8 cellular contexts compared by ENCODE assay signal in genomic region chr19:13906525-13906904, GRCh38. TPM values are rescaled to one million over a fixed set of nuclear protein-coding genes. Genes with fewer than 3 reads are reported as not detected.
A peak's percentile ranks its signal among the peaks of the same experiment; 100 is the strongest.
DNase-seq lines count a peak whose midpoint lies in the region; ATAC-seq and TF ChIP-seq lines count a peak whose summit lies in the region.

No MANE protein-coding gene starts in this region.

- H3K9me3 ChIP-seq in DOHH2 (ENCODE audit: control insufficient read depth, insufficient read depth, low read length): no peaks in the 10 kb centered on the region
- no peaks in the 10 kb centered on the region for H3K9me3 ChIP-seq in SK-N-SH
- no peaks in the 10 kb centered on the region for H3K9me3 ChIP-seq in ectodermal cell (ENCODE audit: control insufficient read depth, low read length)
- H3K9me3 ChIP-seq in muscle layer of colon (ENCODE audit: low read length): no peaks in the 10 kb centered on the region

- H3K4me3 ChIP-seq in DOHH2 (ENCODE audit: low read length) (peak overlapping the region; percentile 78), SK-N-SH (ENCODE audit: low read depth in 2 of 2, low read length in 1 of 2) (peak overlapping the region; percentile 65 to 79), ectodermal cell (ENCODE audit: insufficient read depth, low read depth, low read length) (peak overlapping the region; percentile 72), muscle layer of colon (ENCODE audit: low read depth in 1 of 2, low read length in 2 of 2) (peak overlapping the region; percentile 80 to 86)

- H3K79me2 ChIP-seq in DOHH2 (ENCODE audit: control insufficient read depth, low read length) (peaks cover 17% of the 10 kb centered on the region), SK-N-SH (ENCODE audit: insufficient read depth) (0 out of 2 replicates have a peak, but pooled peaks cover 10% of the 10 kb centered on the region)

- TF ChIP-seq RAD21 in SK-N-SH (IDR thresholded peaks at IDR 0.05; ENCODE audit: low read length): no peak

- H3K9ac ChIP-seq in SK-N-SH (peak overlapping the region; percentile 75), muscle layer of colon (ENCODE audit: low read length) (peak overlapping the region; percentile 41)

- peak overlapping the region; percentile 91; the same call in 1 of the 2 replicates for H2AFZ ChIP-seq in SK-N-SH (ENCODE audit: low read depth)

- no peaks in the 10 kb centered on the region for H3F3A ChIP-seq in DOHH2 (ENCODE audit: control insufficient read depth, insufficient read depth)
- peaks cover 6% of the 10 kb centered on the region for H3F3A ChIP-seq in SK-N-SH (replicated peaks; ENCODE audit: insufficient read depth)

- no peak for TF ChIP-seq CTCF in DOHH2 (IDR thresholded peaks at IDR 0.05; ENCODE audit: low read depth, low read length, poor library complexity, severe bottlenecking)
- no peak for TF ChIP-seq CTCF in SK-N-SH (IDR thresholded peaks at IDR 0.05)

- POLR2A ChIA-PET in SK-N-SH (lab: Yijun Ruan, JAX): no interaction called here

- ATAC-seq in HG02852 (IDR thresholded peaks at IDR 0.05; ENCODE audit: unreplicated experiment) (peak; percentile 16), HG03378 (IDR thresholded peaks at IDR 0.05; ENCODE audit: unreplicated experiment) (no peak)

- TF ChIP-seq EP300 in SK-N-SH (IDR thresholded peaks at IDR 0.05; ENCODE audit: borderline replicate concordance in 1 of 2, low read depth in 1 of 2, low read length in 1 of 2): no peak

- CTCF ChIA-PET in SK-N-SH (lab: Yijun Ruan, JAX): interaction anchor here (0.9 to 2.3 kb wide), 7 partner anchors 15 to 167 kb away, joined by 3 to 6 read pairs (median 3); partner anchors contain the start of genes IL27RA, MISP3 and PODNL1

- H3K36me3 ChIP-seq in DOHH2 (ENCODE audit: control insufficient read depth, low read length): peaks cover 13% of the 10 kb centered on the region
- H3K36me3 ChIP-seq in SK-N-SH (replicated peaks in 1 of 2; ENCODE audit: control insufficient read depth in 1 of 2, insufficient read depth in 2 of 2, low read length in 1 of 2): peaks cover 0 to 2% of the 10 kb centered on the region in 2 experiments
- no peaks in the 10 kb centered on the region for H3K36me3 ChIP-seq in ectodermal cell (ENCODE audit: control insufficient read depth, insufficient read depth, low read length)
- H3K36me3 ChIP-seq in muscle layer of colon (ENCODE audit: insufficient read depth, low read length): no peaks in the 10 kb centered on the region

- peaks cover 27% of the 10 kb centered on the region for H3K4me1 ChIP-seq in DOHH2 (ENCODE audit: control insufficient read depth, low read length)
- H3K4me1 ChIP-seq in SK-N-SH (ENCODE audit: control insufficient read depth in 1 of 2, insufficient read depth in 2 of 2, low read depth in 1 of 2, low read length in 1 of 2): peaks cover 0 to 9% of the 10 kb centered on the region in 2 experiments; a peak in 1 of 4 replicates
- no peaks in the 10 kb centered on the region for H3K4me1 ChIP-seq in ectodermal cell (ENCODE audit: control insufficient read depth, insufficient read depth, low read length)
- peaks cover 7% of the 10 kb centered on the region for H3K4me1 ChIP-seq in muscle layer of colon (ENCODE audit: insufficient read depth, low read length)

- no peaks in the 10 kb centered on the region for H3K9me2 ChIP-seq in DOHH2 (replicated peaks; ENCODE audit: control insufficient read depth, low read length)
- no peaks in the 10 kb centered on the region for H3K9me2 ChIP-seq in SK-N-SH

- H3K4me2 ChIP-seq in DOHH2 (ENCODE audit: low read length): peak overlapping the region; percentile 80
- peak overlapping the region; percentile 83 for H3K4me2 ChIP-seq in SK-N-SH

- 16% methylated on average over 7 of the region's 12 CpGs for WGBS in SK-N-SH (ENCODE audit: low lambda C conversion rate)
- WGBS in ectodermal cell, 2 experiments: 18 to 22% methylated on average over 12 of the region's 12 CpGs

- DNase-seq in SK-N-SH: peak; percentile 56
- no peak for DNase-seq in NCI-H1694 treated with DMSO at 0.1 percent for 48 hours (lab: John Stamatoyannopoulos, UW)
- DNase-seq in cortex of kidney (lab: John Stamatoyannopoulos, UW): no peak

- no peaks in the 10 kb centered on the region for H3K27me3 ChIP-seq in DOHH2 (ENCODE audit: control insufficient read depth, low read length)
- no peaks in the 10 kb centered on the region for H3K27me3 ChIP-seq in SK-N-SH (ENCODE audit: insufficient read depth)
- H3K27me3 ChIP-seq in ectodermal cell (ENCODE audit: control insufficient read depth, insufficient read depth, low read length, poor library complexity, severe bottlenecking): peaks cover 9% of the 10 kb centered on the region
- H3K27me3 ChIP-seq in muscle layer of colon (ENCODE audit: control insufficient read depth in 1 of 2, insufficient read depth in 2 of 2, low read length in 2 of 2): no peaks in the 10 kb centered on the region

- H3K27ac ChIP-seq in DOHH2 (ENCODE audit: low read depth, low read length): peak overlapping the region; percentile 11; the same call in 1 of the 2 replicates
- H3K27ac ChIP-seq in SK-N-SH (ENCODE audit: low read depth in 2 of 2, low read length in 1 of 2): no peak overlapping the region; a peak in 1 of 4 replicates
- H3K27ac ChIP-seq in ectodermal cell (ENCODE audit: insufficient read depth, low read depth, low read length, poor library complexity, severe bottlenecking): no peak overlapping the region
- H3K27ac ChIP-seq in muscle layer of colon (ENCODE audit: low read depth, low read length): peak overlapping the region; percentile 72

- H4K20me1 ChIP-seq in DOHH2 (ENCODE audit: control insufficient read depth, insufficient read depth, low read depth, low read length): no peaks in the 10 kb centered on the region
- H4K20me1 ChIP-seq in SK-N-SH (ENCODE audit: insufficient read depth): no peaks in the 10 kb centered on the region

TF ChIP-seq in SK-N-SH, 30 proteins besides CTCF, POLR2A, EP300 and RAD21 (continues in another document):
- TF ChIP-seq USF1 (IDR thresholded peaks at IDR 0.05; ENCODE audit: borderline replicate concordance, low read depth) (no peak), TEAD4 (IDR thresholded peaks at IDR 0.05; ENCODE audit: borderline replicate concordance, insufficient read depth) (no peak), MEF2A (IDR thresholded peaks at IDR 0.05; ENCODE audit: borderline replicate concordance, low read depth) (no peak), SMC3 (IDR thresholded peaks at IDR 0.05; ENCODE audit: low read depth, low read length) (no peak), ELF1 (IDR thresholded peaks at IDR 0.05) (no peak), NFIC (IDR thresholded peaks at IDR 0.05; ENCODE audit: borderline replicate concordance) (no peak), FOSL2 (IDR thresholded peaks at IDR 0.05; ENCODE audit: borderline replicate concordance, low read depth) (no peak), RCOR1 (IDR thresholded peaks at IDR 0.05; ENCODE audit: low read length) (no peak)
- TF ChIP-seq, protein P1, sequence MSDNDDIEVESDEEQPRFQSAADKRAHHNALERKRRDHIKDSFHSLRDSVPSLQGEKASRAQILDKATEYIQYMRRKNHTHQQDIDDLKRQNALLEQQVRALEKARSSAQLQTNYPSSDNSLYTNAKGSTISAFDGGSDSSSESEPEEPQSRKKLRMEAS (IDR thresholded peaks at IDR 0.05; ENCODE audit: low read depth): no peak
- TF ChIP-seq, protein P2, sequence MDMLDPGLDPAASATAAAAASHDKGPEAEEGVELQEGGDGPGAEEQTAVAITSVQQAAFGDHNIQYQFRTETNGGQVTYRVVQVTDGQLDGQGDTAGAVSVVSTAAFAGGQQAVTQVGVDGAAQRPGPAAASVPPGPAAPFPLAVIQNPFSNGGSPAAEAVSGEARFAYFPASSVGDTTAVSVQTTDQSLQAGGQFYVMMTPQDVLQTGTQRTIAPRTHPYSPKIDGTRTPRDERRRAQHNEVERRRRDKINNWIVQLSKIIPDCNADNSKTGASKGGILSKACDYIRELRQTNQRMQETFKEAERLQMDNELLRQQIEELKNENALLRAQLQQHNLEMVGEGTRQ (IDR thresholded peaks at IDR 0.05; ENCODE audit: borderline replicate concordance, low read depth, low read length): no peak

RNA-seq across cellular contexts. Expression of gene CC2D1A, which starts 0.5 kb away (rescaled TPM):
- polyA plus RNA-seq in SK-N-SH (2012; rRNA removed): 18.7 and 24.2 TPM in 2 replicates
- polyA plus RNA-seq in SK-N-SH (2012; cell fraction: cytosol; rRNA removed): 8.1 and 13.2 TPM in 2 replicates
- 97.6 and 109 TPM in 2 replicates for polyA plus RNA-seq in SK-N-SH (2012; cell fraction: nucleus; rRNA removed)
- polyA plus RNA-seq in ectodermal cell (2013, experiment 1 of 4): 33.5 TPM
- 23.8 TPM for polyA plus RNA-seq in ectodermal cell (2013, experiment 2 of 4)
- polyA plus RNA-seq in ectodermal cell (2013, experiment 3 of 4): 23.9 TPM
- polyA plus RNA-seq in ectodermal cell (2013, experiment 4 of 4): 25.9 TPM

RNA-seq across cellular contexts. Expression of gene BRME1, which starts 0.6 kb away (rescaled TPM):
- polyA plus RNA-seq in SK-N-SH (2012; rRNA removed): 1.5 and 1.8 TPM in 2 replicates
- polyA plus RNA-seq in SK-N-SH (2012; cell fraction: cytosol; rRNA removed): 0.51 and 0.89 TPM in 2 replicates
- 5.1 and 5.3 TPM in 2 replicates for polyA plus RNA-seq in SK-N-SH (2012; cell fraction: nucleus; rRNA removed)
- 5.8 TPM for polyA plus RNA-seq in ectodermal cell (2013, experiment 1 of 4)
- polyA plus RNA-seq in ectodermal cell (2013, experiment 2 of 4): 4.4 TPM
- 2.7 TPM for polyA plus RNA-seq in ectodermal cell (2013, experiment 3 of 4)
- polyA plus RNA-seq in ectodermal cell (2013, experiment 4 of 4): 2.4 TPM

RNA-seq across cellular contexts. Expression of gene NANOS3, which starts 29.6 kb away (rescaled TPM):
- 0.53 and 0.57 TPM in 2 replicates for polyA plus RNA-seq in SK-N-SH (2012; rRNA removed)
- 0.63 and 0.71 TPM in 2 replicates for polyA plus RNA-seq in SK-N-SH (2012; cell fraction: cytosol; rRNA removed)
- 1.7 and 4.4 TPM in 2 replicates for polyA plus RNA-seq in SK-N-SH (2012; cell fraction: nucleus; rRNA removed)
- not detected for polyA plus RNA-seq in ectodermal cell (2013, experiment 1 of 4)
- polyA plus RNA-seq in ectodermal cell (2013, experiment 2 of 4): not detected
- not detected for polyA plus RNA-seq in ectodermal cell (2013, experiment 3 of 4)
- polyA plus RNA-seq in ectodermal cell (2013, experiment 4 of 4): not detected

RNA-seq across cellular contexts. Expression of gene PODNL1, which starts 31.7 kb away (rescaled TPM):
- 4.2 and 7.5 TPM in 2 replicates for polyA plus RNA-seq in SK-N-SH (2012; rRNA removed)
- polyA plus RNA-seq in SK-N-SH (2012; cell fraction: cytosol; rRNA removed): 5.1 and 7.2 TPM in 2 replicates
- polyA plus RNA-seq in SK-N-SH (2012; cell fraction: nucleus; rRNA removed): 11.8 and 14.5 TPM in 2 replicates
- polyA plus RNA-seq in ectodermal cell (2013, experiment 1 of 4): 8.7 TPM
- 7.2 TPM for polyA plus RNA-seq in ectodermal cell (2013, experiment 2 of 4)
- 7.3 TPM for polyA plus RNA-seq in ectodermal cell (2013, experiment 3 of 4)
- polyA plus RNA-seq in ectodermal cell (2013, experiment 4 of 4): 6.3 TPM

RNA-seq across cellular contexts. Expression of gene DCAF15, which starts 45.8 kb away (rescaled TPM):
- polyA plus RNA-seq in SK-N-SH (2012; rRNA removed): 36.7 and 55.6 TPM in 2 replicates
- polyA plus RNA-seq in SK-N-SH (2012; cell fraction: cytosol; rRNA removed): 12.5 and 21.6 TPM in 2 replicates
- polyA plus RNA-seq in SK-N-SH (2012; cell fraction: nucleus; rRNA removed): 239 and 253 TPM in 2 replicates
- polyA plus RNA-seq in ectodermal cell (2013, experiment 1 of 4): 82.2 TPM
- polyA plus RNA-seq in ectodermal cell (2013, experiment 2 of 4): 80.5 TPM
- polyA plus RNA-seq in ectodermal cell (2013, experiment 3 of 4): 62.6 TPM
- 62.7 TPM for polyA plus RNA-seq in ectodermal cell (2013, experiment 4 of 4)

Comparison
In these comparisons a context has a peak if more than half of its experiments do, and no peak if none do; other contexts are left out.
1. H3K27ac ChIP-seq: peak in DOHH2 (single experiment) and muscle layer of colon (single experiment); none in SK-N-SH (0 of 2) and ectodermal cell (single experiment).
2. Peak in every context shown above with its lines, with median percentiles within 50 percentile points of each other: H3K4me3 ChIP-seq.